15 cellular contexts compared by ENCODE assay signal in the genomic region with DNA sequence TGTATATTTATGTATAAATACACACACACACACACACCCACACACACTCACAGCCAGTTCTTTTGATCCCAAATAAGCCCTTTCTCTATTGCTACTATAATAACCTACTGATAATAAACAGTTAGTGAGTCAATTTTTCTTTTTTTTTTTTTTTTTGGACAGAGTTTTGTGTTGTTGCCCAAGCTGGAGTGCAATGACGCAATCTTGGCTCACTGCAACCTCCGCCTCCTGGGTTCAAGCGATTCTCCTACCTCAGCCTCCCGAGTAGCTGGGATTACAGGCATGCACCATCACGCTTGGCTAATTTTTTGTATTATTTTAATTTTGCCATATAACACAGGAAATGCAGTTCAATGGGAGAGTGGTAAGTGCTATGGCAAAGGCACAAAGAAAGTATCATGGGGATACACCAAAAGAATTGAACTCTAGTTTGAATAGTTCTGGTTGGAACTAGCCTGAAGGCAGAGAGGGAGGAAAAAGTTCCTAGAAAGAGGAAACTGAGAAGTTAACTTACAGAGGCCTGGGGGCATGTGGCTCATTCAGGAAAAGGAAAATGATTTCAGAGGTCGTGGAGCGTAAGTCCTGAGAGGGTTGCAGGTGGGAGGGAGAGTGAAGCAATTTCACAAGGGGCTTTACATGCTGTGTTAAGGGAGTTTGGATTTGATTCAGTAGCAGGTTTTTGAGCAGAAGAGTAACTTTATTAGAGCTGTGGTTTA. TPM values are rescaled to one million over a fixed set of nuclear protein-coding genes. Genes with fewer than 3 reads are reported as not detected.
DNase-seq lines count a peak whose midpoint lies in the region; ATAC-seq and TF ChIP-seq lines count a peak whose summit lies in the region.
"Had no signal": no experiment of that assay in that cellular context is flagged by ENCODE, and none has a peak within 500 bp of the region (broad histone marks: within the 10 kb centered on the region; RNA-seq: fewer than 3 reads in every experiment).

No MANE protein-coding gene starts in this region.

- TF ChIP-seq EP300 in ovary (IDR thresholded peaks at IDR 0.05), result no peak

- H3K27me3 ChIP-seq in A673 (replicated peaks; ENCODE audit: insufficient read depth, low read depth, low read length, poor library complexity), result no peaks in the 10 kb centered on the region
- no peaks in the 10 kb centered on the region for H3K27me3 ChIP-seq in PC-3 (ENCODE audit: low read length)
- H3K27me3 ChIP-seq in ovary, result no peaks in the 10 kb centered on the region

- no peak overlapping the region for H3K9ac ChIP-seq in PC-3 (ENCODE audit: low read length)

- H3K4me3 ChIP-seq in A673 (ENCODE audit: low read depth, low read length, poor library complexity, severe bottlenecking) (no peak overlapping the region), PC-3 (ENCODE audit: low read length) (no peak overlapping the region), epithelial cell of esophagus (ENCODE audit: low read length) (no peak overlapping the region), ovary (no peak overlapping the region)

- intact Hi-C loops in A673 (cut with micrococcal nuclease; ENCODE audit: unreplicated experiment) (no loop called here), PC-3 (cut with micrococcal nuclease) (no loop called here), ovary (cut with DNase I) (no loop called here)

- H3K27ac ChIP-seq in A673 (ENCODE audit: low read depth, low read length, poor library complexity, severe bottlenecking), result no peak overlapping the region
- 0 out of 2 replicates have a peak overlapping the region, but pooled peaks have one; percentile 7 for H3K27ac ChIP-seq in PC-3 (ENCODE audit: low read length)
- no peak overlapping the region for H3K27ac ChIP-seq in ovary

- BruUV-seq in A673 (replicated peaks; lab: Mats Ljungman, UMichigan) (no TSS peak), PC-3 (replicated peaks; lab: Mats Ljungman, UMichigan) (no TSS peak)

- H3K9me3 ChIP-seq in A673 (ENCODE audit: low read depth, low read length, poor library complexity, severe bottlenecking) (no peaks in the 10 kb centered on the region), PC-3 (ENCODE audit: low read length) (no peaks in the 10 kb centered on the region), ovary (no peaks in the 10 kb centered on the region)

- H3K9me2 ChIP-seq in PC-3 (replicated peaks; ENCODE audit: low read length), result no peaks in the 10 kb centered on the region

- ATAC-seq in PC-3 (no peak), GM19395 (IDR thresholded peaks at IDR 0.05; ENCODE audit: unreplicated experiment) (no peak)

- CTCF ChIA-PET in A673 (lab: Charles Lee) (no interaction called here), PC-3 (lab: Charles Lee) (no interaction called here)

- 0 out of 2 replicates have a peak overlapping the region, but pooled peaks have one; percentile 30 for H3K4me2 ChIP-seq in PC-3 (ENCODE audit: low read length)

- no peaks in the 10 kb centered on the region for H3K79me2 ChIP-seq in PC-3 (ENCODE audit: low read length)

- POLR2A ChIA-PET in A673 (lab: Charles Lee; ENCODE audit: low non-redundant PET), result no interaction called here
- POLR2A ChIA-PET in PC-3 (lab: Charles Lee; ENCODE audit: unreplicated experiment), result no interaction called here

- TF ChIP-seq CTCF in A673 (conservative IDR thresholded peaks at IDR 0.05; ENCODE audit: low read depth, low read length) (no peak), PC-3 (conservative IDR thresholded peaks at IDR 0.05; ENCODE audit: low read depth, low read length) (no peak), epithelial cell of esophagus (IDR thresholded peaks at IDR 0.05; ENCODE audit: insufficient read depth, low read depth, low read length, missing control alignments) (no peak), ovary (IDR thresholded peaks at IDR 0.05) (no peak)

- H3K4me1 ChIP-seq in A673 (ENCODE audit: insufficient read depth, low read length, poor library complexity, severe bottlenecking) (peaks cover 10% of the 10 kb centered on the region), PC-3 (ENCODE audit: insufficient read depth, low read length) (peaks cover 33% of the 10 kb centered on the region), ovary (ENCODE audit: insufficient read depth) (no peaks in the 10 kb centered on the region)

- peaks cover 7% of the 10 kb centered on the region for H3F3A ChIP-seq in PC-3 (ENCODE audit: low read length, unreplicated experiment)

- no peaks in the 10 kb centered on the region for H3K36me3 ChIP-seq in A673 (ENCODE audit: insufficient read depth, low read length, poor library complexity, severe bottlenecking)
- no peaks in the 10 kb centered on the region for H3K36me3 ChIP-seq in PC-3 (ENCODE audit: low read depth, low read length)
- H3K36me3 ChIP-seq in ovary, result no peaks in the 10 kb centered on the region

- DNase-seq in A673 (ENCODE audit: low spot score) (peak; percentile 25), GF-D8 (lab: John Stamatoyannopoulos, UW) (peak; percentile 19), PC-3 (peak; percentile 65), epithelial cell of esophagus (ENCODE audit: low read depth) (peak; percentile 38), ovary (no peak), retina (no peak)
- DNase-seq in stimulated activated naive CD4-positive, alpha-beta T cell treated with Interleukin-2 at 50 U/mL for 16 hours (lab: John Stamatoyannopoulos, UW), result no peak
- DNase-seq: CD4-positive, alpha-beta memory T cell; H9; NCI-H1930; NCI-H2171; NCI-H510A; NCI-H82; SHP77 treated with DMSO at 0.1 percent for 48 hours had no signal

- H2AFZ ChIP-seq in PC-3 (ENCODE audit: low read length), result no peak overlapping the region

- no peaks in the 10 kb centered on the region for H4K20me1 ChIP-seq in PC-3 (ENCODE audit: low read length)

- WGBS in ovary, 3 donors, result 87 to 92% (median 89%) methylated on average over 7 of the region's 7 CpGs

- no peak for TF ChIP-seq POLR2A in ovary (IDR thresholded peaks at IDR 0.05)

RNA-seq across cellular contexts. Expression of a gene that starts 44.4 kb away (rescaled TPM):
- total RNA-seq in A673 (2021), result 62.0 and 65.8 TPM in 2 replicates
- total RNA-seq in PC-3 (2014; rRNA removed), result 5.0 and 7.8 TPM in 2 replicates
- 10 to 100 TPM; 10.4 to 46.5 (median 23.8) TPM for total RNA-seq in ovary
- 10 to 100 TPM; 10.0 to 71.7 TPM for polyA plus RNA-seq in ovary
- total RNA-seq: CD4-positive, alpha-beta memory T cell had no signal
- polyA plus RNA-seq: CD4-positive, alpha-beta memory T cell had no signal

Comparison
In these comparisons a context has a peak if more than half of its experiments do, and no peak if none do; other contexts are left out.
1. DNase-seq: peak in A673 (single experiment), GF-D8 (single experiment), PC-3 (single experiment) and epithelial cell of esophagus (single experiment); none in ovary (0 of 5), stimulated activated naive CD4-positive, alpha-beta T cell treated with Interleukin-2 at 50 U/mL for 16 hours (single experiment) and retina (single experiment).